7 cellular contexts compared by ENCODE assay signal in genomic region chr11:65779919-65780769, GRCh38. TPM values are rescaled to one million over a fixed set of nuclear protein-coding genes. Genes with fewer than 3 reads are reported as not detected.
A peak's percentile ranks its signal among the peaks of the same experiment; 100 is the strongest.
DNase-seq lines count a peak whose midpoint lies in the region; ATAC-seq and TF ChIP-seq lines count a peak whose summit lies in the region.

No MANE protein-coding gene starts in this region.

- in situ Hi-C loops in GM13977 (cut with MboI; ENCODE audit: low pct_unique_long_range_greater_than_20kb, low sequenced_read_pairs, unreplicated experiment), result no loop called here

- DNase-seq in GM13977 (ENCODE audit: low spot score) (peak; percentile 95), NCI-H2171 treated with DMSO at 0.1 percent for 48 hours (lab: John Stamatoyannopoulos, UW) (peak; percentile 34), cerebellum (ENCODE audit: low spot score) (peak; percentile 75), kidney glomerular epithelial cell (lab: John Stamatoyannopoulos, UW) (peak; percentile 65)
- DNase-seq in activated CD4-positive, alpha-beta T cell treated with anti-CD3 and anti-CD28 coated beads for 1 hour, result peak; percentile 57
- peak; percentile 78 to 85 for DNase-seq in stimulated activated CD4-positive, alpha-beta T cell treated with anti-CD3 and anti-CD28 coated beads, Interleukin-15, amount 100 ng/mL, for 48 hours (ENCODE audit: low read depth in 2 of 2)

- peak; percentile 48 for ATAC-seq in HG02798 (IDR thresholded peaks at IDR 0.05; ENCODE audit: poor library complexity, unreplicated experiment)

- TF ChIP-seq CTCF in GM13977 (IDR thresholded peaks at IDR 0.05; ENCODE audit: extremely low read depth, insufficient read depth, missing control alignments), result peak; percentile 99

RNA-seq across cellular contexts. Expression of gene AP5B1, which starts 0.6 kb away (rescaled TPM):
- 5.7 TPM for total RNA-seq in cerebellum

RNA-seq across cellular contexts. Expression of gene OVOL1, which starts 6.7 kb away (rescaled TPM):
- total RNA-seq in cerebellum, result 0.73 TPM

RNA-seq across cellular contexts. Expression of gene SNX32, which starts 53.6 kb away (rescaled TPM):
- 4.9 TPM for total RNA-seq in cerebellum

RNA-seq across cellular contexts. Expression of gene RNASEH2C, which starts 59.5 kb away (rescaled TPM):
- total RNA-seq in cerebellum, result 10.9 TPM

Comparison
In these comparisons a context has a peak if more than half of its experiments do, and no peak if none do; other contexts are left out.
1. Peak in every context shown above with its lines: DNase-seq and ATAC-seq.
2. DNase-seq: peak in every context shown above with its lines; median percentile 95 in GM13977; 82 in stimulated activated CD4-positive, alpha-beta T cell treated with anti-CD3 and anti-CD28 coated beads, Interleukin-15, amount 100 ng/mL, for 48 hours; 75 in cerebellum; 65 in kidney glomerular epithelial cell; 57 in activated CD4-positive, alpha-beta T cell treated with anti-CD3 and anti-CD28 coated beads for 1 hour; 34 in NCI-H2171 treated with DMSO at 0.1 percent for 48 hours.